Comparison of ENCODE assay signal across 9 cellular contexts in genomic region chr16:11114366-11115164, GRCh38.
DNase-seq lines count a peak whose midpoint lies in the region; ATAC-seq and TF ChIP-seq lines count a peak whose summit lies in the region.
"Had no signal": no experiment of that assay in that cellular context is flagged by ENCODE, and none has a peak within 500 bp of the region (broad histone marks: within the 10 kb centered on the region; RNA-seq: fewer than 3 reads in every experiment).

No MANE protein-coding gene starts in this region.

- ATAC-seq in GM21619 (IDR thresholded peaks at IDR 0.05; ENCODE audit: unreplicated experiment) (no peak), GM21825 (IDR thresholded peaks at IDR 0.05; ENCODE audit: unreplicated experiment) (no peak)

- peak; percentile 72 for DNase-seq in activated CD8-positive, alpha-beta memory T cell treated with anti-CD3 and anti-CD28 coated beads for 24 hours
- DNase-seq in activated CD8-positive, alpha-beta memory T cell treated with anti-CD3 and anti-CD28 coated beads, Interleukin-2, amount 50 U/mL, for 4 hours, result no peak
- peak; percentile 87 for DNase-seq in activated CD4-positive, alpha-beta T cell treated with anti-CD3 and anti-CD28 coated beads, Interleukin-2, amount 10 ng/mL, durations not matched to agents 24 days and 14 days
- no peak for DNase-seq in glutamatergic neuron
- no peak for DNase-seq in type B pancreatic cell (ENCODE audit: extremely low spot score, unreplicated experiment)
- DNase-seq in ureter (ENCODE audit: low spot score), result no peak
- DNase-seq: testis had no signal

- intact Hi-C loops in activated CD4-positive, alpha-beta T cell treated with anti-CD3 and anti-CD28 coated beads, Interleukin-2, amount 10 ng/mL, durations not matched to agents 24 days and 14 days (cut with micrococcal nuclease), result loop anchor here (1.0 kb wide), 3 partner anchors 9 to 119 kb away; no protein-coding TSS in a partner anchor

- H3K36me3 Mint-ChIP-seq in activated CD4-positive, alpha-beta T cell treated with anti-CD3 and anti-CD28 coated beads, Interleukin-2, amount 10 ng/mL, durations not matched to agents 24 days and 14 days (ENCODE audit: low read depth), result peaks cover 43% of the 10 kb centered on the region
- H3K36me3 Mint-ChIP-seq in glutamatergic neuron (ENCODE audit: unreplicated experiment) (no peaks in the 10 kb centered on the region), type B pancreatic cell (peaks cover 6% of the 10 kb centered on the region)

- no peaks in the 10 kb centered on the region for H3K9me3 Mint-ChIP-seq in activated CD4-positive, alpha-beta T cell treated with anti-CD3 and anti-CD28 coated beads, Interleukin-2, amount 10 ng/mL, durations not matched to agents 24 days and 14 days
- H3K9me3 Mint-ChIP-seq in glutamatergic neuron (ENCODE audit: unreplicated experiment) (peaks cover 2% of the 10 kb centered on the region), type B pancreatic cell (no peaks in the 10 kb centered on the region)

- H3K27ac Mint-ChIP-seq in activated CD4-positive, alpha-beta T cell treated with anti-CD3 and anti-CD28 coated beads, Interleukin-2, amount 10 ng/mL, durations not matched to agents 24 days and 14 days, result peak overlapping the region; percentile 85
- H3K27ac Mint-ChIP-seq in glutamatergic neuron (ENCODE audit: unreplicated experiment) (peak overlapping the region; percentile 2), type B pancreatic cell (peak overlapping the region; percentile 17)

- peaks cover 53% of the 10 kb centered on the region for H3K4me1 Mint-ChIP-seq in activated CD4-positive, alpha-beta T cell treated with anti-CD3 and anti-CD28 coated beads, Interleukin-2, amount 10 ng/mL, durations not matched to agents 24 days and 14 days
- H3K4me1 Mint-ChIP-seq in glutamatergic neuron (ENCODE audit: low read depth, unreplicated experiment) (peaks cover 10% of the 10 kb centered on the region), type B pancreatic cell (ENCODE audit: unreplicated experiment) (peaks cover 23% of the 10 kb centered on the region)

- H3K27me3 Mint-ChIP-seq in activated CD4-positive, alpha-beta T cell treated with anti-CD3 and anti-CD28 coated beads, Interleukin-2, amount 10 ng/mL, durations not matched to agents 24 days and 14 days, result no peaks in the 10 kb centered on the region
- H3K27me3 Mint-ChIP-seq in glutamatergic neuron (ENCODE audit: unreplicated experiment) (peaks cover 5% of the 10 kb centered on the region), type B pancreatic cell (no peaks in the 10 kb centered on the region)

- peak overlapping the region; percentile 68 for H3K4me3 Mint-ChIP-seq in activated CD4-positive, alpha-beta T cell treated with anti-CD3 and anti-CD28 coated beads, Interleukin-2, amount 10 ng/mL, durations not matched to agents 24 days and 14 days
- H3K4me3 Mint-ChIP-seq in glutamatergic neuron (ENCODE audit: unreplicated experiment) (no peak overlapping the region), type B pancreatic cell (no peak overlapping the region)

- TF ChIP-seq CTCF in glutamatergic neuron (IDR thresholded peaks at IDR 0.05; ENCODE audit: partially characterized antibody, unreplicated experiment) (no peak), type B pancreatic cell (conservative IDR thresholded peaks at IDR 0.05) (no peak)

Comparison
In these comparisons a context has a peak if more than half of its experiments do, and no peak if none do; other contexts are left out.
1. DNase-seq: peak in activated CD8-positive, alpha-beta memory T cell treated with anti-CD3 and anti-CD28 coated beads for 24 hours (single experiment) and activated CD4-positive, alpha-beta T cell treated with anti-CD3 and anti-CD28 coated beads, Interleukin-2, amount 10 ng/mL, durations not matched to agents 24 days and 14 days (single experiment); none in activated CD8-positive, alpha-beta memory T cell treated with anti-CD3 and anti-CD28 coated beads, Interleukin-2, amount 50 U/mL, for 4 hours (single experiment), glutamatergic neuron (single experiment), type B pancreatic cell (single experiment) and ureter (single experiment).
2. H3K27ac Mint-ChIP-seq: peak in every context shown above with its lines; median percentile 85 in activated CD4-positive, alpha-beta T cell treated with anti-CD3 and anti-CD28 coated beads, Interleukin-2, amount 10 ng/mL, durations not matched to agents 24 days and 14 days; 17 in type B pancreatic cell; 2 in glutamatergic neuron.